In genomic region chr19:45419396-45419795, GRCh38 we compare ENCODE assay signal across 8 cellular contexts.
A peak's percentile ranks its signal among the peaks of the same experiment; 100 is the strongest.
DNase-seq lines count a peak whose midpoint lies in the region; ATAC-seq and TF ChIP-seq lines count a peak whose summit lies in the region.

No MANE protein-coding gene starts in this region.

- TF ChIP-seq CTCF in GM13977 (IDR thresholded peaks at IDR 0.05; ENCODE audit: extremely low read depth, insufficient read depth, missing control alignments) (no peak), MM.1S (IDR thresholded peaks at IDR 0.05; ENCODE audit: low read length) (no peak)

- no peaks in the 10 kb centered on the region for H3K9me3 ChIP-seq in MM.1S (replicated peaks; ENCODE audit: insufficient read depth, low read length)

- DNase-seq in GM13977 (ENCODE audit: low spot score), result peak; percentile 81
- DNase-seq in MM.1S, result peak; percentile 75
- peak; percentile 79 for DNase-seq in medulla oblongata (ENCODE audit: extremely low spot score)
- no peak for DNase-seq in ACHN
- no peak for DNase-seq in DMS114 treated with DMSO at 0.1 percent for 48 hours (lab: John Stamatoyannopoulos, UW; ENCODE audit: unreplicated experiment)

- peak overlapping the region; percentile 52; the same call in 1 of the 2 replicates for H2AFZ ChIP-seq in MM.1S (ENCODE audit: low read length)

- H3K79me2 ChIP-seq in MM.1S (ENCODE audit: low read length), result peaks cover 16% of the 10 kb centered on the region

- peak overlapping the region; percentile 44; the same call in 1 of the 2 replicates for H3K4me3 ChIP-seq in MM.1S (ENCODE audit: low read length)

- H3K9me2 ChIP-seq in MM.1S (replicated peaks; ENCODE audit: insufficient read depth, low read length), result no peaks in the 10 kb centered on the region

- no peaks in the 10 kb centered on the region for H3K27me3 ChIP-seq in MM.1S (replicated peaks; ENCODE audit: insufficient read depth, low read length)

- H3K27ac ChIP-seq in MM.1S (ENCODE audit: low read length), result peak overlapping the region; percentile 65; the same call in 1 of the 2 replicates

- no peaks in the 10 kb centered on the region for H3K36me3 ChIP-seq in MM.1S (replicated peaks; ENCODE audit: insufficient read depth, low read length)

- H3F3A ChIP-seq in MM.1S (ENCODE audit: insufficient read depth, low read length), result peaks cover 25% of the 10 kb centered on the region

- in situ Hi-C loops in GM13977 (cut with MboI; ENCODE audit: low pct_unique_long_range_greater_than_20kb, low sequenced_read_pairs, unreplicated experiment), result no loop called here
- in situ Hi-C loops in ACHN (cut with HindIII; ENCODE audit: low pct_ligation_motif_present, low pct_unique_long_range_greater_than_20kb, low sequenced_read_pairs), result no loop called here

- H4K20me1 ChIP-seq in MM.1S (ENCODE audit: insufficient read depth, low read length), result no peaks in the 10 kb centered on the region

- peaks cover 16% of the 10 kb centered on the region for H3K4me1 ChIP-seq in MM.1S (ENCODE audit: low read length)

- ATAC-seq in GM21390 (IDR thresholded peaks at IDR 0.05; ENCODE audit: unreplicated experiment), result peak; percentile 53
- no peak for ATAC-seq in HG03439 (IDR thresholded peaks at IDR 0.05; ENCODE audit: unreplicated experiment)
- ATAC-seq in HG03139 (IDR thresholded peaks at IDR 0.05; ENCODE audit: unreplicated experiment), result no peak

- H3K9ac ChIP-seq in MM.1S (ENCODE audit: low read length), result peak overlapping the region; percentile 27; the same call in 1 of the 2 replicates

- peak overlapping the region; percentile 80 for H3K4me2 ChIP-seq in MM.1S (ENCODE audit: low read depth, low read length)

Comparison
In these comparisons a context has a peak if more than half of its experiments do, and no peak if none do; other contexts are left out.
1. DNase-seq: peak in GM13977 (single experiment), MM.1S (single experiment) and medulla oblongata (single experiment); none in ACHN (single experiment) and DMS114 treated with DMSO at 0.1 percent for 48 hours (single experiment).